38 cellular contexts compared by ENCODE assay signal in the genomic region with DNA sequence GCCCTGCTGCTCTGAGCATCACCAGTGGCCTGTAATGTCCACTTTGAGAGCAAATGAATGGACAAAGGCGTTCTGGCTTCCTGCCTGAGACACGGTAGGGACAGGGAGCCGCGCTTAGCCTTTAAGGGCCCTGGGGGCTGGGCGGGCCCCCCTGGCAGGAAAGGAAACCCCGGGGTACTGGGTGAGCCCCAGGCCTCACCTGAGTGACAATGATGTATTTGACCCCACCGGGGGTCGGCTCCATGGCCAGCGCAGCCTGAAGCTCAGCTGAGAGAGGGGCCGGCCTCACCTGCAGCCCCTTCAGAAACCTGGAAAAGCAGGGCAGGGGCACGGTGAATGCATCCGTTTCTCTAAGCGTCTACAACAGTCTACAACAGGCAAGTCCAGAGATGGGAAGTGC. TPM values are rescaled to one million over a fixed set of nuclear protein-coding genes. Genes with fewer than 3 reads are reported as not detected.
DNase-seq lines count a peak whose midpoint lies in the region; ATAC-seq and TF ChIP-seq lines count a peak whose summit lies in the region.
"Had no signal": no experiment of that assay in that cellular context is flagged by ENCODE, and none has a peak within 500 bp of the region (broad histone marks: within the 10 kb centered on the region; RNA-seq: fewer than 3 reads in every experiment).

No MANE protein-coding gene starts in this region.

- no peak for DNase-seq in activated naive CD8-positive, alpha-beta T cell treated with anti-CD3 and anti-CD28 coated beads, Interleukin-2, amount 10 ng/mL, durations not matched to agents 7 days and 5 days
- DNase-seq in activated naive CD8-positive, alpha-beta T cell treated with anti-CD3 and anti-CD28 coated beads, Interleukin-2, amount 50 U/mL, for 24 hours: no peak
- DNase-seq in T-helper 17 cell (no peak), mucosa of descending colon (peak in 2 of 3 donors; percentile 24 to 48), SJCRH30 (no peak), MCF 10A (ENCODE audit: unreplicated experiment) (no peak)
- no peak for DNase-seq in stimulated activated naive B cell treated with anti-CD40 and anti-IgM and Interleukin-4, amounts not matched to agents 10 μg/mL and 1 μg/mL and 100 μg/mL, for 72 hours
- DNase-seq: activated CD4-positive, alpha-beta T cell treated with anti-CD3 and anti-CD28 coated beads, Interleukin-2, amount 10 ng/mL, durations not matched to agents 24 days and 14 days; activated CD8-positive, alpha-beta memory T cell treated with anti-CD3 and anti-CD28 coated beads, Interleukin-2, amount 50 U/mL, for 4 hours; activated effector memory CD4-positive, alpha-beta T cell treated with Interleukin-2 at 50 U/mL for 16 hours; amniotic stem cell; brain microvascular endothelial cell; DMS 273 treated with DMSO at 0.1 percent for 48 hours; foreskin fibroblast; GM23248; head of caudate nucleus; Karpas-422; left ventricle myocardium inferior; NCI-H1417 treated with DMSO at 0.1 percent for 48 hours; NCI-H2081; NCI-H226; NCI-H526 treated with DMSO at 0.1 percent for 48 hours; nephron progenitor cell; PC-9; testis; WERI-Rb-1 had no signal

- intact Hi-C loops in mucosa of descending colon (cut with DNase I, micrococcal nuclease): no loop called here
- intact Hi-C loops in MCF 10A (cut with micrococcal nuclease): no loop called here

- no peaks in the 10 kb centered on the region for H3K27me3 ChIP-seq in SJCRH30
- H3K27me3 ChIP-seq: brain microvascular endothelial cell, testis had no signal

- no peaks in the 10 kb centered on the region for H3K27me3 Mint-ChIP-seq in activated naive CD8-positive, alpha-beta T cell treated with anti-CD3 and anti-CD28 coated beads, Interleukin-2, amount 10 ng/mL, durations not matched to agents 7 days and 5 days
- no peaks in the 10 kb centered on the region for H3K27me3 Mint-ChIP-seq in activated naive CD8-positive, alpha-beta T cell treated with anti-CD3 and anti-CD28 coated beads, Interleukin-2, amount 50 U/mL, for 24 hours
- H3K27me3 Mint-ChIP-seq in T-helper 17 cell (no peaks in the 10 kb centered on the region), MCF 10A (ENCODE audit: insufficient read depth, unreplicated experiment) (no peaks in the 10 kb centered on the region)
- no peaks in the 10 kb centered on the region for H3K27me3 Mint-ChIP-seq in stimulated activated naive B cell treated with anti-CD40 and anti-IgM and Interleukin-4, amounts not matched to agents 10 μg/mL and 1 μg/mL and 100 μg/mL, for 72 hours
- H3K27me3 Mint-ChIP-seq: activated CD4-positive, alpha-beta T cell treated with anti-CD3 and anti-CD28 coated beads, Interleukin-2, amount 10 ng/mL, durations not matched to agents 24 days and 14 days; stimulated activated naive CD8-positive, alpha-beta T cell treated with anti-CD3 and anti-CD28 coated beads, Interleukin-15, Interleukin-2, amounts not matched to agents 100 ng/mL and 50 ng/mL, for 24 hours had no signal

- POLR2A ChIA-PET in activated naive CD8-positive, alpha-beta T cell treated with anti-CD3 and anti-CD28 coated beads, Interleukin-2, amount 10 ng/mL, durations not matched to agents 7 days and 5 days (lab: Charles Lee): no interaction called here
- POLR2A ChIA-PET in MCF 10A (lab: Yijun Ruan, JAX): no interaction called here

- H3K4me1 ChIP-seq in mucosa of descending colon (ENCODE audit: low read depth): peaks cover 9% of the 10 kb centered on the region
- peaks cover 9% of the 10 kb centered on the region; the same call in 1 of the 2 replicates for H3K4me1 ChIP-seq in SJCRH30

- TF ChIP-seq CTCF in mucosa of descending colon (IDR thresholded peaks at IDR 0.05) (no peak), MCF 10A (IDR thresholded peaks at IDR 0.05; ENCODE audit: unreplicated experiment) (no peak)

- no peak overlapping the region for H3K4me3 Mint-ChIP-seq in activated naive CD8-positive, alpha-beta T cell treated with anti-CD3 and anti-CD28 coated beads, Interleukin-2, amount 10 ng/mL, durations not matched to agents 7 days and 5 days
- H3K4me3 Mint-ChIP-seq in activated naive CD8-positive, alpha-beta T cell treated with anti-CD3 and anti-CD28 coated beads, Interleukin-2, amount 50 U/mL, for 24 hours: no peak overlapping the region
- H3K4me3 Mint-ChIP-seq in T-helper 17 cell: no peak overlapping the region
- H3K4me3 Mint-ChIP-seq in stimulated activated naive B cell treated with anti-CD40 and anti-IgM and Interleukin-4, amounts not matched to agents 10 μg/mL and 1 μg/mL and 100 μg/mL, for 72 hours: no peak overlapping the region
- H3K4me3 Mint-ChIP-seq in MCF 10A (ENCODE audit: unreplicated experiment): no peak overlapping the region
- H3K4me3 Mint-ChIP-seq: CD14-positive monocyte; mesothelial cell of epicardium; nephron progenitor cell; stimulated activated naive CD8-positive, alpha-beta T cell treated with anti-CD3 and anti-CD28 coated beads, Interleukin-15, Interleukin-2, amounts not matched to agents 100 ng/mL and 50 ng/mL, for 24 hours had no signal

- no peak overlapping the region for H3K27ac ChIP-seq in SJCRH30
- H3K27ac ChIP-seq: brain microvascular endothelial cell, GM23248, left ventricle myocardium inferior, PC-9, testis, WERI-Rb-1 had no signal

- BruUV-seq in MCF 10A (replicated peaks; lab: Mats Ljungman, UMichigan): no TSS peak

- H3K27ac Mint-ChIP-seq in activated naive CD8-positive, alpha-beta T cell treated with anti-CD3 and anti-CD28 coated beads, Interleukin-2, amount 10 ng/mL, durations not matched to agents 7 days and 5 days: peak overlapping the region; percentile 56
- no peak overlapping the region for H3K27ac Mint-ChIP-seq in activated naive CD8-positive, alpha-beta T cell treated with anti-CD3 and anti-CD28 coated beads, Interleukin-2, amount 50 U/mL, for 24 hours
- H3K27ac Mint-ChIP-seq in T-helper 17 cell: peak overlapping the region; percentile 34
- peak overlapping the region; percentile 51 for H3K27ac Mint-ChIP-seq in stimulated activated naive B cell treated with anti-CD40 and anti-IgM and Interleukin-4, amounts not matched to agents 10 μg/mL and 1 μg/mL and 100 μg/mL, for 72 hours
- H3K27ac Mint-ChIP-seq in MCF 10A (ENCODE audit: low read depth, unreplicated experiment): no peak overlapping the region
- H3K27ac Mint-ChIP-seq: mesothelial cell of epicardium; nephron progenitor cell; stimulated activated naive CD8-positive, alpha-beta T cell treated with anti-CD3 and anti-CD28 coated beads, Interleukin-15, Interleukin-2, amounts not matched to agents 100 ng/mL and 50 ng/mL, for 24 hours had no signal

- H3K4me1 Mint-ChIP-seq in activated naive CD8-positive, alpha-beta T cell treated with anti-CD3 and anti-CD28 coated beads, Interleukin-2, amount 10 ng/mL, durations not matched to agents 7 days and 5 days: peaks cover 9% of the 10 kb centered on the region
- H3K4me1 Mint-ChIP-seq in activated naive CD8-positive, alpha-beta T cell treated with anti-CD3 and anti-CD28 coated beads, Interleukin-2, amount 50 U/mL, for 24 hours: peaks cover 17% of the 10 kb centered on the region
- H3K4me1 Mint-ChIP-seq in T-helper 17 cell (peaks cover 14% of the 10 kb centered on the region), MCF 10A (ENCODE audit: insufficient read depth, unreplicated experiment) (no peaks in the 10 kb centered on the region)
- peaks cover 33 to 42% of the 10 kb centered on the region in 2 donors for H3K4me1 Mint-ChIP-seq in stimulated activated naive B cell treated with anti-CD40 and anti-IgM and Interleukin-4, amounts not matched to agents 10 μg/mL and 1 μg/mL and 100 μg/mL, for 72 hours

- H3K36me3 ChIP-seq in mucosa of descending colon (ENCODE audit: low read depth) (no peaks in the 10 kb centered on the region), SJCRH30 (no peaks in the 10 kb centered on the region)
- H3K36me3 ChIP-seq: WERI-Rb-1 had no signal

- H3K36me3 Mint-ChIP-seq in activated naive CD8-positive, alpha-beta T cell treated with anti-CD3 and anti-CD28 coated beads, Interleukin-2, amount 10 ng/mL, durations not matched to agents 7 days and 5 days: peaks cover 9% of the 10 kb centered on the region
- peaks cover 6% of the 10 kb centered on the region for H3K36me3 Mint-ChIP-seq in activated naive CD8-positive, alpha-beta T cell treated with anti-CD3 and anti-CD28 coated beads, Interleukin-2, amount 50 U/mL, for 24 hours (ENCODE audit: low read depth)
- peaks cover 3% of the 10 kb centered on the region for H3K36me3 Mint-ChIP-seq in T-helper 17 cell (ENCODE audit: low read depth)
- H3K36me3 Mint-ChIP-seq in stimulated activated naive B cell treated with anti-CD40 and anti-IgM and Interleukin-4, amounts not matched to agents 10 μg/mL and 1 μg/mL and 100 μg/mL, for 72 hours: peaks cover 51 to 52% of the 10 kb centered on the region in 2 donors
- peaks cover 12% of the 10 kb centered on the region for H3K36me3 Mint-ChIP-seq in MCF 10A (ENCODE audit: insufficient read depth, unreplicated experiment)

- ATAC-seq in activated naive CD8-positive, alpha-beta T cell treated with anti-CD3 and anti-CD28 coated beads, Interleukin-2, amount 10 ng/mL, durations not matched to agents 7 days and 5 days (ENCODE audit: low read depth): no peak
- no peak for ATAC-seq in activated naive CD8-positive, alpha-beta T cell treated with anti-CD3 and anti-CD28 coated beads, Interleukin-2, amount 50 U/mL, for 24 hours
- ATAC-seq in T-helper 17 cell: no peak
- ATAC-seq in mucosa of descending colon: no peak
- no peak for ATAC-seq in stimulated activated naive B cell treated with anti-CD40 and anti-IgM and Interleukin-4, amounts not matched to agents 10 μg/mL and 1 μg/mL and 100 μg/mL, for 72 hours (replicated peaks)
- no peak for ATAC-seq in HG03045 (IDR thresholded peaks at IDR 0.05; ENCODE audit: unreplicated experiment)
- ATAC-seq: esophagus mucosa, Right ventricle myocardium inferior had no signal

- no peaks in the 10 kb centered on the region for H3K9me3 Mint-ChIP-seq in activated naive CD8-positive, alpha-beta T cell treated with anti-CD3 and anti-CD28 coated beads, Interleukin-2, amount 10 ng/mL, durations not matched to agents 7 days and 5 days
- no peaks in the 10 kb centered on the region for H3K9me3 Mint-ChIP-seq in activated naive CD8-positive, alpha-beta T cell treated with anti-CD3 and anti-CD28 coated beads, Interleukin-2, amount 50 U/mL, for 24 hours
- H3K9me3 Mint-ChIP-seq in stimulated activated naive B cell treated with anti-CD40 and anti-IgM and Interleukin-4, amounts not matched to agents 10 μg/mL and 1 μg/mL and 100 μg/mL, for 72 hours: no peaks in the 10 kb centered on the region
- H3K9me3 Mint-ChIP-seq in MCF 10A (ENCODE audit: unreplicated experiment): no peaks in the 10 kb centered on the region
- H3K9me3 Mint-ChIP-seq: activated CD4-positive, alpha-beta T cell treated with anti-CD3 and anti-CD28 coated beads, Interleukin-2, amount 10 ng/mL, durations not matched to agents 24 days and 14 days; CD14-positive monocyte; mesothelial cell of epicardium; nephron progenitor cell; stimulated activated naive CD8-positive, alpha-beta T cell treated with anti-CD3 and anti-CD28 coated beads, Interleukin-15, Interleukin-2, amounts not matched to agents 100 ng/mL and 50 ng/mL, for 24 hours had no signal

- CTCF ChIA-PET in MCF 10A (lab: Yijun Ruan, JAX): no interaction called here

- H3K4me3 ChIP-seq in mucosa of descending colon (no peak overlapping the region), SJCRH30 (no peak overlapping the region)
- H3K4me3 ChIP-seq: GM23248, left ventricle myocardium inferior, PC-9, skin epidermis, testis had no signal

- H3K9me3 ChIP-seq in T-helper 17 cell (ENCODE audit: control insufficient read depth, low read length, poor library complexity, severe bottlenecking): no peaks in the 10 kb centered on the region
- no peaks in the 10 kb centered on the region for H3K9me3 ChIP-seq in mucosa of descending colon
- no peaks in the 10 kb centered on the region for H3K9me3 ChIP-seq in SJCRH30 (replicated peaks)
- H3K9me3 ChIP-seq: left ventricle myocardium inferior, testis had no signal

RNA-seq across cellular contexts. Expression of a gene that starts 2.2 kb away (rescaled TPM):
- total RNA-seq in activated naive CD8-positive, alpha-beta T cell treated with anti-CD3 and anti-CD28 coated beads, Interleukin-2, amount 10 ng/mL, durations not matched to agents 7 days and 5 days: 100 to 1,000 TPM; 505 to 513 TPM
- total RNA-seq in T-helper 17 cell: 100 to 1,000 TPM; 346 to 383 TPM
- total RNA-seq in mucosa of descending colon: 100 to 1,000 TPM; 150 to 316 (median 184) TPM
- total RNA-seq in SJCRH30 (2014; rRNA removed; shearing (Covaris generic)): 0.24 and 0.76 TPM in 2 replicates
- total RNA-seq in MCF 10A (2022): 0.54 and 0.84 TPM in 2 replicates

RNA-seq across cellular contexts. Expression of a gene that starts 9.8 kb away (rescaled TPM):
- total RNA-seq in activated naive CD8-positive, alpha-beta T cell treated with anti-CD3 and anti-CD28 coated beads, Interleukin-2, amount 10 ng/mL, durations not matched to agents 7 days and 5 days: 10 to 100 TPM; 80.7 to 84.2 TPM
- total RNA-seq in T-helper 17 cell: 10 to 100 TPM; 40.4 to 72.8 TPM
- total RNA-seq in mucosa of descending colon: 10 to 100 TPM; 42.7 to 89.5 (median 72.5) TPM
- 12.6 and 21.0 TPM in 2 replicates for total RNA-seq in SJCRH30 (2014; rRNA removed; shearing (Covaris generic))
- 30.3 and 32.4 TPM in 2 replicates for total RNA-seq in MCF 10A (2022)

RNA-seq across cellular contexts. Expression of a gene that starts 14.7 kb away (rescaled TPM):
- under 1 TPM in 1 of 2 experiments, not detected in 1; 0.68 TPM for total RNA-seq in activated naive CD8-positive, alpha-beta T cell treated with anti-CD3 and anti-CD28 coated beads, Interleukin-2, amount 10 ng/mL, durations not matched to agents 7 days and 5 days
- total RNA-seq in T-helper 17 cell (under 1 TPM; 0.65 to 0.86 TPM), mucosa of descending colon (not detected), MCF 10A (2022) (not detected in 2 replicates)
- total RNA-seq in SJCRH30 (2014; rRNA removed; shearing (Covaris generic)): not detected in 2 replicates
- total RNA-seq: activated CD4-positive, alpha-beta T cell treated with anti-CD3 and anti-CD28 coated beads, Interleukin-2, amount 10 ng/mL, durations not matched to agents 24 days and 14 days; cerebellum; dermis microvascular lymphatic vessel endothelial cell; esophagus mucosa; GM23248; left ventricle myocardium inferior; mesothelial cell of epicardium; osteocyte; PC-9; renal cortical epithelial cell; Right ventricle myocardium inferior; urinary bladder had no signal

RNA-seq across cellular contexts. Expression of a gene that starts 33.2 kb away (rescaled TPM):
- 10 to 100 TPM; 14.4 to 15.0 TPM for total RNA-seq in activated naive CD8-positive, alpha-beta T cell treated with anti-CD3 and anti-CD28 coated beads, Interleukin-2, amount 10 ng/mL, durations not matched to agents 7 days and 5 days
- total RNA-seq in T-helper 17 cell (10 to 100 TPM in 1 of 2 donors, 1 to 10 TPM in 1; 7.7 to 10.2 TPM), mucosa of descending colon (under 1 TPM; 0.28 to 0.82 (median 0.55) TPM), MCF 10A (2022) (not detected in 2 replicates)
- 0.47 and 0.56 TPM in 2 replicates for total RNA-seq in SJCRH30 (2014; rRNA removed; shearing (Covaris generic))
- total RNA-seq: cerebellum, GM23248, osteocyte, urinary bladder had no signal

RNA-seq across cellular contexts. Expression of a gene that starts 53.1 kb away (rescaled TPM):
- total RNA-seq in activated naive CD8-positive, alpha-beta T cell treated with anti-CD3 and anti-CD28 coated beads, Interleukin-2, amount 10 ng/mL, durations not matched to agents 7 days and 5 days: 100 to 1,000 TPM; 227 to 229 TPM
- 100 to 1,000 TPM; 235 to 398 TPM for total RNA-seq in T-helper 17 cell
- total RNA-seq in mucosa of descending colon: 10 to 100 TPM in 2 of 3 donors, 1 to 10 TPM in 1; 9.5 to 22.8 (median 15.1) TPM
- total RNA-seq in SJCRH30 (2014; rRNA removed; shearing (Covaris generic)): 10.4 and 10.7 TPM in 2 replicates
- 17.5 and 18.5 TPM in 2 replicates for total RNA-seq in MCF 10A (2022)

Comparison
In these comparisons a context has a peak if more than half of its experiments do, and no peak if none do; other contexts are left out.
1. H3K27ac Mint-ChIP-seq: peak in activated naive CD8-positive, alpha-beta T cell treated with anti-CD3 and anti-CD28 coated beads, Interleukin-2, amount 10 ng/mL, durations not matched to agents 7 days and 5 days (single experiment), T-helper 17 cell (single experiment) and stimulated activated naive B cell treated with anti-CD40 and anti-IgM and Interleukin-4, amounts not matched to agents 10 μg/mL and 1 μg/mL and 100 μg/mL, for 72 hours (single experiment); none in activated naive CD8-positive, alpha-beta T cell treated with anti-CD3 and anti-CD28 coated beads, Interleukin-2, amount 50 U/mL, for 24 hours (single experiment) and MCF 10A (single experiment).
2. DNase-seq: peak in mucosa of descending colon (2 of 3); none in activated naive CD8-positive, alpha-beta T cell treated with anti-CD3 and anti-CD28 coated beads, Interleukin-2, amount 10 ng/mL, durations not matched to agents 7 days and 5 days (single experiment), activated naive CD8-positive, alpha-beta T cell treated with anti-CD3 and anti-CD28 coated beads, Interleukin-2, amount 50 U/mL, for 24 hours (single experiment), T-helper 17 cell (0 of 3), stimulated activated naive B cell treated with anti-CD40 and anti-IgM and Interleukin-4, amounts not matched to agents 10 μg/mL and 1 μg/mL and 100 μg/mL, for 72 hours (single experiment), SJCRH30 (0 of 2) and MCF 10A (single experiment).
3. RNA of a gene that starts 2.2 kb away (total RNA-seq): 505 to 513 TPM in activated naive CD8-positive, alpha-beta T cell treated with anti-CD3 and anti-CD28 coated beads, Interleukin-2, amount 10 ng/mL, durations not matched to agents 7 days and 5 days, 346 to 383 TPM in T-helper 17 cell and 150 to 316 TPM in mucosa of descending colon; 0.54 to 0.84 TPM in MCF 10A and 0.24 to 0.76 TPM in SJCRH30; every median in the first group is over 10 times any median in the second.